ENCODE assay signal across 14 cellular contexts in genomic region chr17:75144816-75145511, GRCh38. TPM values are rescaled to one million over a fixed set of nuclear protein-coding genes. Genes with fewer than 3 reads are reported as not detected.
A peak's percentile ranks its signal among the peaks of the same experiment; 100 is the strongest.
DNase-seq lines count a peak whose midpoint lies in the region; ATAC-seq and TF ChIP-seq lines count a peak whose summit lies in the region.
"Had no signal": no experiment of that assay in that cellular context is flagged by ENCODE, and none has a peak within 500 bp of the region (broad histone marks: within the 10 kb centered on the region; RNA-seq: fewer than 3 reads in every experiment).

No MANE protein-coding gene starts in this region.

- peaks cover 83% of the 10 kb centered on the region for H3K36me3 Mint-ChIP-seq in WTC11
- H3K36me3 Mint-ChIP-seq in activated T-helper 1 cell treated with anti-CD3 and anti-CD28 coated beads, Interleukin-12 subunit alpha, Interleukin-12 subunit beta, Interleukin-2, Interleukin-4 antibody, amounts not matched to agents 30 ng/mL and 10 ng/mL and 1 ng/mL, durations not matched to agents 14 hours and 24 hours and 36 hours (ENCODE audit: low read depth), result peaks cover 47% of the 10 kb centered on the region

- no peaks in the 10 kb centered on the region for H3K9me3 ChIP-seq in neutrophil
- H3K9me3 ChIP-seq in trophoblast cell (ENCODE audit: insufficient read depth, low read depth, low read length), result no peaks in the 10 kb centered on the region
- H3K9me3 ChIP-seq: upper lobe of left lung had no signal

- no peak overlapping the region for H2AK5ac ChIP-seq in trophoblast cell (ENCODE audit: low read length)

- no peak overlapping the region for H4K12ac ChIP-seq in trophoblast cell (ENCODE audit: low read depth, low read length)

- H3K4me1 Mint-ChIP-seq in WTC11, result peaks cover 4% of the 10 kb centered on the region
- peaks cover 39% of the 10 kb centered on the region for H3K4me1 Mint-ChIP-seq in activated T-helper 1 cell treated with anti-CD3 and anti-CD28 coated beads, Interleukin-12 subunit alpha, Interleukin-12 subunit beta, Interleukin-2, Interleukin-4 antibody, amounts not matched to agents 30 ng/mL and 10 ng/mL and 1 ng/mL, durations not matched to agents 14 hours and 24 hours and 36 hours (ENCODE audit: low read depth)

- no peak overlapping the region for H2AFZ ChIP-seq in trophoblast cell (ENCODE audit: insufficient read depth, low read length, poor library complexity)
- H2AFZ ChIP-seq: GM23248 had no signal

- H4K8ac ChIP-seq in trophoblast cell (ENCODE audit: low read depth, low read length), result no peak overlapping the region

- TF ChIP-seq CTCF in WTC11 (IDR thresholded peaks at IDR 0.05), result no peak
- TF ChIP-seq CTCF in neutrophil (IDR thresholded peaks at IDR 0.05), result no peak

- POLR2A ChIA-PET in WTC11 (lab: Charles Lee), result interaction anchor here (0.7 kb wide), 4 partner anchors 18 to 922 kb away, joined by 3 to 6 read pairs (median 4); no protein-coding TSS in a partner anchor

- H3K18ac ChIP-seq in trophoblast cell (ENCODE audit: low read length), result no peak overlapping the region

- no peak overlapping the region for H2BK12ac ChIP-seq in trophoblast cell (ENCODE audit: low read length)

- WGBS in trophoblast cell (ENCODE audit: extremely low coverage, insufficient coverage, insufficient read length), result no CpG with 5 or more reads among the region's 11 CpGs

- H3K9me3 Mint-ChIP-seq in WTC11, result no peaks in the 10 kb centered on the region
- H3K9me3 Mint-ChIP-seq in activated T-helper 1 cell treated with anti-CD3 and anti-CD28 coated beads, Interleukin-12 subunit alpha, Interleukin-12 subunit beta, Interleukin-2, Interleukin-4 antibody, amounts not matched to agents 30 ng/mL and 10 ng/mL and 1 ng/mL, durations not matched to agents 14 hours and 24 hours and 36 hours, result no peaks in the 10 kb centered on the region

- H3K14ac ChIP-seq in trophoblast cell (ENCODE audit: low read length), result no peak overlapping the region

- H3K4me3 Mint-ChIP-seq in WTC11, result no peak overlapping the region
- H3K4me3 Mint-ChIP-seq in activated T-helper 1 cell treated with anti-CD3 and anti-CD28 coated beads, Interleukin-12 subunit alpha, Interleukin-12 subunit beta, Interleukin-2, Interleukin-4 antibody, amounts not matched to agents 30 ng/mL and 10 ng/mL and 1 ng/mL, durations not matched to agents 14 hours and 24 hours and 36 hours, result no peak overlapping the region

- H4K91ac ChIP-seq in trophoblast cell (ENCODE audit: low read depth, low read length), result no peak overlapping the region

- ATAC-seq in WTC11, result no peak

- no peaks in the 10 kb centered on the region for H3K79me1 ChIP-seq in trophoblast cell (ENCODE audit: low read length)

- H3K4me3 ChIP-seq in neutrophil (ENCODE audit: low read depth in 1 of 2, low read length in 1 of 2) (no peak overlapping the region), trophoblast cell (ENCODE audit: low read depth, low read length) (no peak overlapping the region)
- H3K4me3 ChIP-seq: cardiac muscle cell, GM23248, upper lobe of left lung had no signal

- CTCF ChIA-PET in WTC11 (lab: Charles Lee), result interaction anchor here (1.6 to 1.9 kb wide), 4 partner anchors 14 to 95 kb away, joined by 6 to 11 read pairs (median 8); partner anchors contain the start of gene NT5C

- no peak overlapping the region for H3K4ac ChIP-seq in trophoblast cell (ENCODE audit: low read depth, low read length)

- DNase-seq in Kasumi-1 (lab: John Stamatoyannopoulos, UW), result peak; percentile 22 to 39
- DNase-seq in WTC11 (ENCODE audit: low spot score), result no peak
- no peak for DNase-seq in activated T-helper 1 cell treated with anti-CD3 and anti-CD28 coated beads, Interleukin-12 subunit alpha, Interleukin-12 subunit beta, Interleukin-2, Interleukin-4 antibody, amounts not matched to agents 30 ng/mL and 10 ng/mL and 1 ng/mL, durations not matched to agents 14 hours and 24 hours and 36 hours (ENCODE audit: low spot score)
- no peak for DNase-seq in trophoblast cell
- DNase-seq: GM23248; IMR-90; NCI-H1417; NCI-H2107; NCI-H510A treated with DMSO at 0.1 percent for 48 hours; stimulated activated CD4-positive, alpha-beta T cell treated with anti-CD3 and anti-CD28 coated beads, Interleukin-4, amount 100 ng/mL, for 4 hours; upper lobe of left lung had no signal

- H3K23ac ChIP-seq in trophoblast cell (ENCODE audit: low read length), result no peak overlapping the region

- no peak overlapping the region for H3K9ac ChIP-seq in trophoblast cell (ENCODE audit: low read length)
- H3K9ac ChIP-seq: GM23248 had no signal

- no peak overlapping the region for H2BK5ac ChIP-seq in trophoblast cell (ENCODE audit: low read depth, low read length, poor library complexity)

- no peak overlapping the region for H2BK120ac ChIP-seq in trophoblast cell (ENCODE audit: insufficient read depth, low read length, poor library complexity)

- H3K27me3 ChIP-seq in neutrophil (no peaks in the 10 kb centered on the region), trophoblast cell (ENCODE audit: insufficient read depth, low read length) (no peaks in the 10 kb centered on the region)
- H3K27me3 ChIP-seq: cardiac muscle cell, upper lobe of left lung had no signal

- H3K4me1 ChIP-seq in neutrophil (ENCODE audit: control insufficient read depth in 1 of 2, insufficient read depth in 1 of 2, low read depth in 1 of 2, low read length in 1 of 2), result peaks cover 17 to 23% of the 10 kb centered on the region in 2 experiments
- H3K4me1 ChIP-seq in trophoblast cell (ENCODE audit: control insufficient read depth in 1 of 2, insufficient read depth in 2 of 2, low read length in 2 of 2), result no peaks in the 10 kb centered on the region
- H3K4me1 ChIP-seq: upper lobe of left lung had no signal

- H3K27ac ChIP-seq in neutrophil, result peak overlapping the region; percentile 10
- no peak overlapping the region for H3K27ac ChIP-seq in trophoblast cell (ENCODE audit: low read depth, low read length)
- H3K27ac ChIP-seq: cardiac muscle cell, epithelial cell of prostate, GM23248 had no signal

- no peaks in the 10 kb centered on the region for H3K79me2 ChIP-seq in trophoblast cell (ENCODE audit: control insufficient read depth, insufficient read depth, low read length, poor library complexity)

- peak overlapping the region; percentile 60; the same call in 1 of the 2 replicates for H3K27ac Mint-ChIP-seq in WTC11
- no peak overlapping the region for H3K27ac Mint-ChIP-seq in activated T-helper 1 cell treated with anti-CD3 and anti-CD28 coated beads, Interleukin-12 subunit alpha, Interleukin-12 subunit beta, Interleukin-2, Interleukin-4 antibody, amounts not matched to agents 30 ng/mL and 10 ng/mL and 1 ng/mL, durations not matched to agents 14 hours and 24 hours and 36 hours

- no peaks in the 10 kb centered on the region for H3K27me3 Mint-ChIP-seq in WTC11 (ENCODE audit: low read depth)
- no peaks in the 10 kb centered on the region for H3K27me3 Mint-ChIP-seq in activated T-helper 1 cell treated with anti-CD3 and anti-CD28 coated beads, Interleukin-12 subunit alpha, Interleukin-12 subunit beta, Interleukin-2, Interleukin-4 antibody, amounts not matched to agents 30 ng/mL and 10 ng/mL and 1 ng/mL, durations not matched to agents 14 hours and 24 hours and 36 hours (ENCODE audit: insufficient read depth)

- H3K36me3 ChIP-seq in neutrophil (peaks cover 76% of the 10 kb centered on the region), trophoblast cell (ENCODE audit: control insufficient read depth in 1 of 2, insufficient read depth in 2 of 2, low read length in 2 of 2) (peaks cover 58 to 74% of the 10 kb centered on the region in 2 experiments)

- H3K4me2 ChIP-seq in trophoblast cell (ENCODE audit: low read length), result no peak overlapping the region

- intact Hi-C loops in activated T-helper 1 cell treated with anti-CD3 and anti-CD28 coated beads, Interleukin-12 subunit alpha, Interleukin-12 subunit beta, Interleukin-2, Interleukin-4 antibody, amounts not matched to agents 30 ng/mL and 10 ng/mL and 1 ng/mL, durations not matched to agents 14 hours and 24 hours and 36 hours (cut with micrococcal nuclease), result no loop called here

TF ChIP-seq in WTC11, 78 proteins besides CTCF, POLR2A, EP300 and RAD21 (continues in another document):
- TF ChIP-seq IRF1 (CRISPR knock-in tag; IDR thresholded peaks at IDR 0.05) (no peak), NFE2L1 (CRISPR knock-in tag; IDR thresholded peaks at IDR 0.05) (no peak)

RNA-seq across cellular contexts. Expression of gene JPT1, which starts 9.3 kb away (rescaled TPM):
- 289 to 341 TPM (median 300 TPM) in 3 replicates for total RNA-seq in WTC11 (2021)
- 271 and 299 TPM in 2 replicates for total RNA-seq in activated T-helper 1 cell treated with anti-CD3 and anti-CD28 coated beads, Interleukin-12 subunit alpha, Interleukin-12 subunit beta, Interleukin-2, Interleukin-4 antibody, amounts not matched to agents 30 ng/mL and 10 ng/mL and 1 ng/mL, durations not matched to agents 14 hours and 24 hours and 36 hours
- 301 and 304 TPM in 2 replicates for polyA plus RNA-seq in trophoblast cell (2013)

RNA-seq across cellular contexts. Expression of gene NT5C, which starts 13.4 kb away (rescaled TPM):
- 91.0 to 102 TPM (median 96.9 TPM) in 3 replicates for total RNA-seq in WTC11 (2021)
- 80.0 and 80.1 TPM in 2 replicates for total RNA-seq in activated T-helper 1 cell treated with anti-CD3 and anti-CD28 coated beads, Interleukin-12 subunit alpha, Interleukin-12 subunit beta, Interleukin-2, Interleukin-4 antibody, amounts not matched to agents 30 ng/mL and 10 ng/mL and 1 ng/mL, durations not matched to agents 14 hours and 24 hours and 36 hours
- polyA plus RNA-seq in trophoblast cell (2013), result 45.3 and 47.2 TPM in 2 replicates

RNA-seq across cellular contexts. Expression of gene ARMC7, which starts 35.2 kb away (rescaled TPM):
- total RNA-seq in WTC11 (2021), result 13.2 to 15.9 TPM (median 14.8 TPM) in 3 replicates
- 11.6 and 13.0 TPM in 2 replicates for total RNA-seq in activated T-helper 1 cell treated with anti-CD3 and anti-CD28 coated beads, Interleukin-12 subunit alpha, Interleukin-12 subunit beta, Interleukin-2, Interleukin-4 antibody, amounts not matched to agents 30 ng/mL and 10 ng/mL and 1 ng/mL, durations not matched to agents 14 hours and 24 hours and 36 hours
- polyA plus RNA-seq in trophoblast cell (2013), result 8.6 and 8.7 TPM in 2 replicates

RNA-seq across cellular contexts. Expression of gene SUMO2, which starts 37.8 kb away (rescaled TPM):
- total RNA-seq in WTC11 (2021), result 650 to 764 TPM (median 757 TPM) in 3 replicates
- 649 and 656 TPM in 2 replicates for total RNA-seq in activated T-helper 1 cell treated with anti-CD3 and anti-CD28 coated beads, Interleukin-12 subunit alpha, Interleukin-12 subunit beta, Interleukin-2, Interleukin-4 antibody, amounts not matched to agents 30 ng/mL and 10 ng/mL and 1 ng/mL, durations not matched to agents 14 hours and 24 hours and 36 hours
- 194 and 209 TPM in 2 replicates for polyA plus RNA-seq in trophoblast cell (2013)

RNA-seq across cellular contexts. Expression of gene SLC16A5, which starts 57.2 kb away (rescaled TPM):
- total RNA-seq in WTC11 (2021), result 32.4 to 33.5 TPM (median 33.1 TPM) in 3 replicates
- 5.5 and 7.2 TPM in 2 replicates for total RNA-seq in activated T-helper 1 cell treated with anti-CD3 and anti-CD28 coated beads, Interleukin-12 subunit alpha, Interleukin-12 subunit beta, Interleukin-2, Interleukin-4 antibody, amounts not matched to agents 30 ng/mL and 10 ng/mL and 1 ng/mL, durations not matched to agents 14 hours and 24 hours and 36 hours
- 18.8 and 19.2 TPM in 2 replicates for polyA plus RNA-seq in trophoblast cell (2013)

Comparison
In these comparisons a context has a peak if more than half of its experiments do, and no peak if none do; other contexts are left out.
1. DNase-seq: peak in Kasumi-1 (2 of 2); none in WTC11 (single experiment), activated T-helper 1 cell treated with anti-CD3 and anti-CD28 coated beads, Interleukin-12 subunit alpha, Interleukin-12 subunit beta, Interleukin-2, Interleukin-4 antibody, amounts not matched to agents 30 ng/mL and 10 ng/mL and 1 ng/mL, durations not matched to agents 14 hours and 24 hours and 36 hours (single experiment) and trophoblast cell (0 of 2).